ENCODE assay signal across 20 cellular contexts in the genomic region with DNA sequence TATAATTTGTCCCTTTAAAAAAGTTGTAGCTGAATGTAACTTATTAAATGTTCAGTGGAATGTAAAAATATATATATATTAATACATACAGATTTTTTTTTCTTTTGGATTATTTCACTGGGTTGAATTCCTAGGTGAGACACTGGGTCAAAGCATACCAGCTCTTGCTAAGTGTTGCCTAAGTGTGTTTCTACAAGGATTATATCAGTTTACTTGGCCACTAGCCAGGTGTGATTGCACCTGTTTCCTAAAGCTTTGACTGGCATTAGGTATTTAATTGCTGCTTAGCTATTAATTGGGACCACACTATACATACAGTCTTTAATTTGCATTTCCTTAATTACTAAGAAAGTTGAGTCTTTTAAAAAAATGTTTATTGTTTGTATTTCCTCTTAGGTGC.
DNase-seq lines count a peak whose midpoint lies in the region.
"Had no signal": no experiment of that assay in that cellular context is flagged by ENCODE, and none has a peak within 500 bp of the region (broad histone marks: within the 10 kb centered on the region; RNA-seq: fewer than 3 reads in every experiment).

No MANE protein-coding gene starts in this region.

- no peaks in the 10 kb centered on the region for H3K4me1 ChIP-seq in effector memory CD4-positive, alpha-beta T cell (ENCODE audit: control insufficient read depth, insufficient read depth, low read length, poor library complexity, severe bottlenecking)

- peak; percentile 25 for DNase-seq in NCI-H2196 (lab: John Stamatoyannopoulos, UW; ENCODE audit: unreplicated experiment)
- no peak for DNase-seq in NCI-H2196 treated with DMSO at 0.1 percent for 48 hours (lab: John Stamatoyannopoulos, UW; ENCODE audit: unreplicated experiment)
- DNase-seq in COLO668 (lab: John Stamatoyannopoulos, UW; ENCODE audit: unreplicated experiment) = peak; percentile 8
- DNase-seq in DMS153 treated with DMSO at 0.1 percent for 48 hours (lab: John Stamatoyannopoulos, UW; ENCODE audit: unreplicated experiment) = peak; percentile 2
- peak; percentile 39 for DNase-seq in NCI-H69 (lab: John Stamatoyannopoulos, UW)
- DNase-seq in effector memory CD4-positive, alpha-beta T cell = no peak
- DNase-seq in globus pallidus (ENCODE audit: low spot score) = no peak
- DNase-seq: CD8-positive, alpha-beta T cell; GOT3; IMR-90; Karpas-422; MG63; NCI-H1092; NCI-H2081; NCI-H446 treated with DMSO at 0.1 percent for 48 hours; OCI-M1; SHP77 had no signal

- H3K4me3 ChIP-seq in effector memory CD4-positive, alpha-beta T cell (ENCODE audit: insufficient read depth, low read depth, low read length, poor library complexity, severe bottlenecking) = no peak overlapping the region
- H3K4me3 ChIP-seq: BLaER1 treated with 17β-estradiol and CSF1 and Interleukin-3, amounts not matched to agents 10 nM and 100 nM; GM12878; MG63; SK-N-MC had no signal

- no peaks in the 10 kb centered on the region for H3K36me3 ChIP-seq in effector memory CD4-positive, alpha-beta T cell (ENCODE audit: control insufficient read depth, insufficient read depth, low read length)
- H3K36me3 ChIP-seq: BLaER1 treated with 17β-estradiol and CSF1 and Interleukin-3, amounts not matched to agents 10 nM and 100 nM; MG63 had no signal

- H3K27me3 ChIP-seq in effector memory CD4-positive, alpha-beta T cell (replicated peaks; ENCODE audit: control insufficient read depth, insufficient read depth, low read length, poor library complexity, severe bottlenecking) = no peaks in the 10 kb centered on the region

- H3K27ac ChIP-seq in effector memory CD4-positive, alpha-beta T cell (ENCODE audit: insufficient read depth, low read length, poor library complexity, severe bottlenecking) = no peak overlapping the region
- H3K27ac ChIP-seq: BLaER1 treated with 17β-estradiol and CSF1 and Interleukin-3, amounts not matched to agents 10 nM and 100 nM; SK-N-MC had no signal

- no peaks in the 10 kb centered on the region for H3K9me3 ChIP-seq in effector memory CD4-positive, alpha-beta T cell (ENCODE audit: control insufficient read depth, low read length)
- H3K9me3 ChIP-seq: BLaER1 treated with 17β-estradiol and CSF1 and Interleukin-3, amounts not matched to agents 10 nM and 100 nM; MG63 had no signal

Comparison
In these comparisons a context has a peak if more than half of its experiments do, and no peak if none do; other contexts are left out.
1. DNase-seq: peak in NCI-H2196 (single experiment), COLO668 (single experiment), DMS153 treated with DMSO at 0.1 percent for 48 hours (single experiment) and NCI-H69 (single experiment); none in NCI-H2196 treated with DMSO at 0.1 percent for 48 hours (single experiment), effector memory CD4-positive, alpha-beta T cell (0 of 3) and globus pallidus (single experiment).